In genomic region chr1:198663996-198664789, GRCh38 we compare ENCODE assay signal across 1 cellular context.
A peak's percentile ranks its signal among the peaks of the same experiment; 100 is the strongest.
TF ChIP-seq lines count a peak whose summit lies in the region.

No MANE protein-coding gene starts in this region.

TF ChIP-seq in K562, 482 proteins besides CTCF, POLR2A, EP300 and RAD21:
- TF ChIP-seq PRDM10 (IDR thresholded peaks at IDR 0.05; ENCODE audit: partially characterized antibody) (peak; percentile 93), MTA2 (IDR thresholded peaks at IDR 0.05; ENCODE audit: low read depth) (no peak), POLR2H (tag; IDR thresholded peaks at IDR 0.05; ENCODE audit: low read depth) (0 out of 2 replicates have a peak, but pooled peaks have one; percentile 28), GTF2E2 (tag; IDR thresholded peaks at IDR 0.05) (0 out of 2 replicates have a peak, but pooled peaks have one; percentile 46)
